ENCODE assay signal across 12 cellular contexts in the genomic region with DNA sequence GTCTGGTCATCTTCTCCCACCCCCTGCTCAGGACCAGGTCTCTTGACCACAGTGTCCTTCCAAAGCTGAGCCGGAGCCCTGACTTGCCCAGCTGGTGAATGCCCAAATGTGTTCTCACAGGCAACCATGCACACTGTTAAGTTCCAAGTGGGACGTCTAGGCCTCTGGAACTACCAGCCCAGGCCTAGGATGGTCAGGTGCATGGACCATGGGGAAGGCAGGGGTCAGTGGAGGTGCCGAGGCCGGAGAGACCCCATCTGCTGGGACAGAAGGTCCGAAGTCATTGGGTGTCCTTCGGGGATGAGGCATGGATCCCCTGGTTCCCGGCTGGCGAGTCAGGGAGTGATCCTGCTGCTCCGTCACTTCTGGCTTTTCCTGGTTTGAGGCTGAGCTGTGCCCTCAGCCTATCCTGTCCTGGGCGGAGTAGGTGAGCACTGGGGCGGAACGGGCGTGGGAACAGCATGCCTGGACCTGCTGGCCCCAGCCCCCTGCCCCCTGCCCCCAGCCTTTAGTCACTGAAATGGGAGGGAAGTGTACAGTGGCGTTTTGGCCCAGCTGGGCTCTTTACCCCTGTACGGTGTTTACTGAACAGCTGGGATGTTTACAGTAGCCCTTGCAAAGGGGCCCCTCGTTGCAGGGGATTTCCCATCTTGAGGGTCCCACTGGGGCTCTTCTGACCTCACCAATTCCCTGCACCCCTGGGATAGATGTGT. TPM values are rescaled to one million over a fixed set of nuclear protein-coding genes. Genes with fewer than 3 reads are reported as not detected.
DNase-seq lines count a peak whose midpoint lies in the region; FAIRE-seq and TF ChIP-seq lines count a peak whose summit lies in the region.
"Had no signal": no experiment of that assay in that cellular context is flagged by ENCODE, and none has a peak within 500 bp of the region (broad histone marks: within the 10 kb centered on the region; RNA-seq: fewer than 3 reads in every experiment).

No MANE protein-coding gene starts in this region.

- H3K4me1 Mint-ChIP-seq in neural progenitor cell, result peaks cover 68% of the 10 kb centered on the region
- no peaks in the 10 kb centered on the region for H3K4me1 Mint-ChIP-seq in activated T-cell treated with anti-CD3 and anti-CD28 coated beads, Interleukin-2, amount 50 U/mL, for 24 hours (ENCODE audit: low read depth)
- peaks cover 14% of the 10 kb centered on the region for H3K4me1 Mint-ChIP-seq in CD14-positive monocyte
- no peaks in the 10 kb centered on the region for H3K4me1 Mint-ChIP-seq in activated CD4-positive, alpha-beta memory T cell treated with anti-CD3 and anti-CD28 coated beads for 36 hours (ENCODE audit: low read depth)

- peak overlapping the region; percentile 99 for H3K27ac ChIP-seq in endothelial cell of umbilical vein (ENCODE audit: insufficient read depth, low read depth, low read length)
- peak overlapping the region; percentile 58 for H3K27ac ChIP-seq in neural progenitor cell

- CTCF ChIA-PET in endothelial cell of umbilical vein (lab: Charles Lee), result interaction anchor here (1.0 to 2.4 kb wide), 3 partner anchors 9 to 47 kb away, joined by 4 to 7 read pairs (median 5); no protein-coding TSS in a partner anchor
- CTCF ChIA-PET in activated CD4-positive, alpha-beta memory T cell treated with anti-CD3 and anti-CD28 coated beads for 36 hours (lab: Charles Lee), result no interaction called here

- H3K4me3 Mint-ChIP-seq in neural progenitor cell (peak overlapping the region; percentile 76), CD14-positive monocyte (no peak overlapping the region)
- no peak overlapping the region for H3K4me3 Mint-ChIP-seq in activated T-cell treated with anti-CD3 and anti-CD28 coated beads, Interleukin-2, amount 50 U/mL, for 24 hours
- no peak overlapping the region for H3K4me3 Mint-ChIP-seq in activated CD4-positive, alpha-beta memory T cell treated with anti-CD3 and anti-CD28 coated beads for 36 hours

- H3K27me3 ChIP-seq in endothelial cell of umbilical vein (ENCODE audit: control insufficient read depth in 2 of 2, insufficient read depth in 2 of 2, low read length in 2 of 2) (no peaks in the 10 kb centered on the region), neural progenitor cell (no peaks in the 10 kb centered on the region)

- peak; percentile 73 for DNase-seq in A172 (ENCODE audit: low spot score)
- DNase-seq in HuH-7.5 (ENCODE audit: low spot score), result peak; percentile 49
- DNase-seq in endothelial cell of umbilical vein (ENCODE audit: low read depth, low spot score), result peak; percentile 59
- DNase-seq in neural progenitor cell (ENCODE audit: low spot score), result peak; percentile 46
- DNase-seq in foreskin fibroblast, result no peak
- no peak for DNase-seq in activated T-cell treated with anti-CD3 and anti-CD28 coated beads, Interleukin-2, amount 50 U/mL, for 24 hours
- DNase-seq in CD14-positive monocyte (ENCODE audit: low spot score), result no peak
- no peak for DNase-seq in activated CD4-positive, alpha-beta memory T cell treated with anti-CD3 and anti-CD28 coated beads for 36 hours
- DNase-seq: C1 segment of cervical spinal cord; NCI-H2227 treated with DMSO at 0.1 percent for 48 hours; stimulated activated CD4-positive, alpha-beta T cell treated with anti-CD3 and anti-CD28 coated beads, Interleukin-4, amount 100 ng/mL, for 1 hour had no signal

- H3F3A ChIP-seq in neural progenitor cell (ENCODE audit: low read depth), result peaks cover 22% of the 10 kb centered on the region

- H4K20me1 ChIP-seq in endothelial cell of umbilical vein (replicated peaks; ENCODE audit: control insufficient read depth, extremely low read depth, insufficient read depth, low read length) (no peaks in the 10 kb centered on the region), neural progenitor cell (ENCODE audit: low read depth) (peaks cover 97% of the 10 kb centered on the region)

- H3K36me3 ChIP-seq in endothelial cell of umbilical vein (ENCODE audit: control insufficient read depth in 2 of 2, extremely low read depth in 1 of 2, insufficient read depth in 2 of 2, low read length in 2 of 2) (peaks cover 0 to 3% of the 10 kb centered on the region in 2 experiments), neural progenitor cell (no peaks in the 10 kb centered on the region)

- H3K27me3 Mint-ChIP-seq in neural progenitor cell (ENCODE audit: insufficient read depth, low read depth) (peaks cover 10% of the 10 kb centered on the region), CD14-positive monocyte (ENCODE audit: low read depth in 3 of 3) (peaks cover 2 to 8% (median 7%) of the 10 kb centered on the region in 3 donors)
- H3K27me3 Mint-ChIP-seq in activated T-cell treated with anti-CD3 and anti-CD28 coated beads, Interleukin-2, amount 50 U/mL, for 24 hours, result no peaks in the 10 kb centered on the region
- no peaks in the 10 kb centered on the region for H3K27me3 Mint-ChIP-seq in activated CD4-positive, alpha-beta memory T cell treated with anti-CD3 and anti-CD28 coated beads for 36 hours

- H3K9me1 ChIP-seq in endothelial cell of umbilical vein (replicated peaks; ENCODE audit: control insufficient read depth, extremely low read depth, insufficient read depth, low read length), result no peaks in the 10 kb centered on the region

- H3K4me2 ChIP-seq in endothelial cell of umbilical vein (ENCODE audit: insufficient read depth, low read length), result peak overlapping the region; percentile 28
- peak overlapping the region; percentile 66 for H3K4me2 ChIP-seq in neural progenitor cell

- FAIRE-seq in endothelial cell of umbilical vein (lab: Jason Lieb, UNC), result no peak
- FAIRE-seq: islet of Langerhans had no signal

- peak overlapping the region; percentile 67 for H3K9ac ChIP-seq in endothelial cell of umbilical vein (replicated peaks; ENCODE audit: extremely low read depth, insufficient read depth, low read length)
- no peak overlapping the region for H3K9ac ChIP-seq in neural progenitor cell

- POLR2A ChIA-PET in endothelial cell of umbilical vein (lab: Charles Lee), result interaction anchor here (0.9 kb wide), 1 partner anchor 36 kb away, joined by 3 read pairs; no protein-coding TSS in a partner anchor
- POLR2A ChIA-PET in activated CD4-positive, alpha-beta memory T cell treated with anti-CD3 and anti-CD28 coated beads for 36 hours (lab: Charles Lee), result no interaction called here

- no peak overlapping the region for H3K4me3 ChIP-seq in endothelial cell of umbilical vein (replicated peaks in 1 of 3; ENCODE audit: insufficient read depth in 1 of 3, low read depth in 1 of 3, low read length in 3 of 3)
- H3K4me3 ChIP-seq in neural progenitor cell, result no peak overlapping the region
- H3K4me3 ChIP-seq in foreskin fibroblast (ENCODE audit: low read depth in 1 of 2, low read length in 2 of 2), result no peak overlapping the region

- H3K27ac Mint-ChIP-seq in neural progenitor cell (peak overlapping the region; percentile 99), CD14-positive monocyte (peak overlapping the region in 1 of 7 donors; percentile 26)
- H3K27ac Mint-ChIP-seq in activated T-cell treated with anti-CD3 and anti-CD28 coated beads, Interleukin-2, amount 50 U/mL, for 24 hours, result no peak overlapping the region
- H3K27ac Mint-ChIP-seq in activated CD4-positive, alpha-beta memory T cell treated with anti-CD3 and anti-CD28 coated beads for 36 hours, result no peak overlapping the region

- peaks cover 92% of the 10 kb centered on the region for H3K4me1 ChIP-seq in endothelial cell of umbilical vein (ENCODE audit: control insufficient read depth, extremely low read depth, insufficient read depth, low read length)
- peaks cover 64% of the 10 kb centered on the region for H3K4me1 ChIP-seq in neural progenitor cell

- dilution Hi-C loops in endothelial cell of umbilical vein (cut with MboI; ENCODE audit: extremely low pct_ligation_motif_present, low sequenced_read_pairs), result no loop called here

- H3K9me3 ChIP-seq in endothelial cell of umbilical vein (replicated peaks; ENCODE audit: control insufficient read depth, insufficient read depth, low read length), result no peaks in the 10 kb centered on the region
- no peaks in the 10 kb centered on the region for H3K9me3 ChIP-seq in neural progenitor cell (ENCODE audit: low read depth)

- H2AFZ ChIP-seq in endothelial cell of umbilical vein (ENCODE audit: low read depth, low read length), result no peak overlapping the region
- H2AFZ ChIP-seq in neural progenitor cell (replicated peaks), result no peak overlapping the region

- no peak for TF ChIP-seq POLR2A in endothelial cell of umbilical vein (IDR thresholded peaks at IDR 0.05; ENCODE audit: low read depth, low read length)

- H3K36me3 Mint-ChIP-seq in neural progenitor cell (peaks cover 2% of the 10 kb centered on the region), CD14-positive monocyte (no peaks in the 10 kb centered on the region)
- H3K36me3 Mint-ChIP-seq in activated T-cell treated with anti-CD3 and anti-CD28 coated beads, Interleukin-2, amount 50 U/mL, for 24 hours (ENCODE audit: low read depth), result no peaks in the 10 kb centered on the region
- H3K36me3 Mint-ChIP-seq in activated CD4-positive, alpha-beta memory T cell treated with anti-CD3 and anti-CD28 coated beads for 36 hours, result no peaks in the 10 kb centered on the region

- TF ChIP-seq CTCF in endothelial cell of umbilical vein (IDR thresholded peaks at IDR 0.05; ENCODE audit: extremely low read depth in 1 of 2, insufficient read depth in 1 of 2, low read depth in 1 of 2, low read length in 2 of 2), result no peak
- TF ChIP-seq CTCF in neural progenitor cell (IDR thresholded peaks at IDR 0.05), result no peak
- no peak for TF ChIP-seq CTCF in foreskin fibroblast (IDR thresholded peaks at IDR 0.05; ENCODE audit: low read depth, low read length)
- no peak for TF ChIP-seq CTCF in CD14-positive monocyte (IDR thresholded peaks at IDR 0.05)

- BruUV-seq in endothelial cell of umbilical vein (replicated peaks; lab: Mats Ljungman, UMichigan), result TSS peak; percentile 50

- H3K9me3 Mint-ChIP-seq in neural progenitor cell, result no peaks in the 10 kb centered on the region
- no peaks in the 10 kb centered on the region for H3K9me3 Mint-ChIP-seq in activated T-cell treated with anti-CD3 and anti-CD28 coated beads, Interleukin-2, amount 50 U/mL, for 24 hours
- no peaks in the 10 kb centered on the region for H3K9me3 Mint-ChIP-seq in CD14-positive monocyte
- H3K9me3 Mint-ChIP-seq in activated CD4-positive, alpha-beta memory T cell treated with anti-CD3 and anti-CD28 coated beads for 36 hours, result no peaks in the 10 kb centered on the region

- H3K79me2 ChIP-seq in endothelial cell of umbilical vein (ENCODE audit: control insufficient read depth, insufficient read depth, low read length) (peaks cover 61% of the 10 kb centered on the region), neural progenitor cell (ENCODE audit: low read depth) (peaks cover 12% of the 10 kb centered on the region)

- intact Hi-C loops in endothelial cell of umbilical vein (cut with micrococcal nuclease) (loop anchor here (1.0 to 5.0 kb wide), 3 partner anchors 9 to 360 kb away; a partner anchor contains a TSS), CD14-positive monocyte (cut with micrococcal nuclease) (no loop called here)
- intact Hi-C loops in activated CD4-positive, alpha-beta memory T cell treated with anti-CD3 and anti-CD28 coated beads for 36 hours (cut with micrococcal nuclease), result no loop called here

RNA-seq across cellular contexts. Expression of a gene that starts 12.1 kb away (rescaled TPM):
- 3.5 and 11.1 TPM in 2 replicates for total RNA-seq in A172 (2014; rRNA removed; shearing (Covaris generic))
- total RNA-seq in endothelial cell of umbilical vein (99.1 and 143 TPM in 2 replicates), neural progenitor cell (ENCODE audit: low replicate concordance) (14.5 and 42.5 TPM in 2 replicates)
- polyA plus RNA-seq in endothelial cell of umbilical vein (64.8 and 65.8 TPM in 2 replicates), CD14-positive monocyte (not detected)
- polyA plus RNA-seq in endothelial cell of umbilical vein (2011; cell fraction: cytosol; rRNA removed), result 52.6 and 61.9 TPM in 2 replicates
- 74.4 and 75.9 TPM in 2 replicates for polyA plus RNA-seq in endothelial cell of umbilical vein (2011; cell fraction: nucleus; rRNA removed)
- polyA plus RNA-seq in endothelial cell of umbilical vein (2012), result 91.4 and 101 TPM in 2 replicates
- 84.2 and 86.5 TPM in 2 replicates for polyA minus RNA-seq in endothelial cell of umbilical vein
- polyA minus RNA-seq in endothelial cell of umbilical vein (2011; cell fraction: cytosol; rRNA and poly(A)+ RNA removed), result 32.9 TPM
- 35.4 and 43.0 TPM in 2 replicates for polyA minus RNA-seq in endothelial cell of umbilical vein (2011; cell fraction: nucleus; rRNA and poly(A)+ RNA removed)
- under 1 TPM; 0.17 to 0.19 TPM for total RNA-seq in activated CD4-positive, alpha-beta memory T cell treated with anti-CD3 and anti-CD28 coated beads for 36 hours

RNA-seq across cellular contexts. Expression of a gene that starts 24.2 kb away (rescaled TPM):
- not detected in 2 replicates for total RNA-seq in A172 (2014; rRNA removed; shearing (Covaris generic))
- total RNA-seq in endothelial cell of umbilical vein (0.77 and 0.78 TPM in 2 replicates), neural progenitor cell (ENCODE audit: low replicate concordance) (0.03 TPM in 1 of 2 replicates, not detected in the other)
- polyA plus RNA-seq in endothelial cell of umbilical vein (0.05 TPM in 1 of 2 replicates, not detected in the other), CD14-positive monocyte (not detected)
- 0.03 TPM in 1 of 2 replicates, not detected in the other for polyA plus RNA-seq in endothelial cell of umbilical vein (2011; cell fraction: cytosol; rRNA removed)
- 0.40 and 0.55 TPM in 2 replicates for polyA plus RNA-seq in endothelial cell of umbilical vein (2011; cell fraction: nucleus; rRNA removed)
- 0.16 TPM in 1 of 2 replicates, not detected in the other for polyA plus RNA-seq in endothelial cell of umbilical vein (2012)
- not detected in 2 replicates for polyA minus RNA-seq in endothelial cell of umbilical vein
- not detected for polyA minus RNA-seq in endothelial cell of umbilical vein (2011; cell fraction: cytosol; rRNA and poly(A)+ RNA removed)
- polyA minus RNA-seq in endothelial cell of umbilical vein (2011; cell fraction: nucleus; rRNA and poly(A)+ RNA removed), result 0.14 and 0.34 TPM in 2 replicates
- not detected for total RNA-seq in activated CD4-positive, alpha-beta memory T cell treated with anti-CD3 and anti-CD28 coated beads for 36 hours

RNA-seq across cellular contexts. Expression of a gene that starts 37.8 kb away (rescaled TPM):
- 0.74 TPM in 1 of 2 replicates, not detected in the other for total RNA-seq in A172 (2014; rRNA removed; shearing (Covaris generic))
- total RNA-seq in endothelial cell of umbilical vein, result 0.60 and 0.65 TPM in 2 replicates
- 0.94 and 1.1 TPM in 2 replicates for polyA plus RNA-seq in endothelial cell of umbilical vein
- polyA plus RNA-seq in endothelial cell of umbilical vein (2011; cell fraction: cytosol; rRNA removed), result 0.21 and 0.23 TPM in 2 replicates
- 1.0 and 1.2 TPM in 2 replicates for polyA plus RNA-seq in endothelial cell of umbilical vein (2011; cell fraction: nucleus; rRNA removed)
- 0.24 TPM in 1 of 2 replicates, not detected in the other for polyA plus RNA-seq in endothelial cell of umbilical vein (2012)
- not detected in 2 replicates for polyA minus RNA-seq in endothelial cell of umbilical vein
- polyA minus RNA-seq in endothelial cell of umbilical vein (2011; cell fraction: cytosol; rRNA and poly(A)+ RNA removed), result not detected
- 0.72 and 0.77 TPM in 2 replicates for polyA minus RNA-seq in endothelial cell of umbilical vein (2011; cell fraction: nucleus; rRNA and poly(A)+ RNA removed)
- 0.17 and 0.77 TPM in 2 replicates for total RNA-seq in neural progenitor cell (ENCODE audit: low replicate concordance)
- not detected for polyA plus RNA-seq in CD14-positive monocyte
- not detected for total RNA-seq in activated CD4-positive, alpha-beta memory T cell treated with anti-CD3 and anti-CD28 coated beads for 36 hours

Comparison
In these comparisons a context has a peak if more than half of its experiments do, and no peak if none do; other contexts are left out.
1. DNase-seq: peak in A172 (single experiment), HuH-7.5 (single experiment), endothelial cell of umbilical vein (single experiment) and neural progenitor cell (single experiment); none in foreskin fibroblast (0 of 2), activated T-cell treated with anti-CD3 and anti-CD28 coated beads, Interleukin-2, amount 50 U/mL, for 24 hours (single experiment), CD14-positive monocyte (single experiment) and activated CD4-positive, alpha-beta memory T cell treated with anti-CD3 and anti-CD28 coated beads for 36 hours (single experiment).